ENCODE assay signal across 1 cellular context in genomic region chr7:80142853-80143580, GRCh38.
TF ChIP-seq lines count a peak whose summit lies in the region.

No MANE protein-coding gene starts in this region.

TF ChIP-seq in HEK293, 187 proteins besides CTCF, POLR2A, EP300 and RAD21 (continued from another document):
- TF ChIP-seq PRDM2 (tag by site-specific recombination; IDR thresholded peaks at IDR 0.05; ENCODE audit: borderline replicate concordance) (no peak), KLF1 (tag by site-specific recombination; IDR thresholded peaks at IDR 0.05) (0 out of 2 replicates have a peak, but pooled peaks have one; percentile 16), ZNF645 (tag by site-specific recombination; IDR thresholded peaks at IDR 0.05) (no peak), SP7 (tag by site-specific recombination; IDR thresholded peaks at IDR 0.05) (no peak), ZNF433 (tag by site-specific recombination; IDR thresholded peaks at IDR 0.05; ENCODE audit: low read depth) (no peak)
